Comparison of ENCODE assay signal across 11 cellular contexts in the genomic region with DNA sequence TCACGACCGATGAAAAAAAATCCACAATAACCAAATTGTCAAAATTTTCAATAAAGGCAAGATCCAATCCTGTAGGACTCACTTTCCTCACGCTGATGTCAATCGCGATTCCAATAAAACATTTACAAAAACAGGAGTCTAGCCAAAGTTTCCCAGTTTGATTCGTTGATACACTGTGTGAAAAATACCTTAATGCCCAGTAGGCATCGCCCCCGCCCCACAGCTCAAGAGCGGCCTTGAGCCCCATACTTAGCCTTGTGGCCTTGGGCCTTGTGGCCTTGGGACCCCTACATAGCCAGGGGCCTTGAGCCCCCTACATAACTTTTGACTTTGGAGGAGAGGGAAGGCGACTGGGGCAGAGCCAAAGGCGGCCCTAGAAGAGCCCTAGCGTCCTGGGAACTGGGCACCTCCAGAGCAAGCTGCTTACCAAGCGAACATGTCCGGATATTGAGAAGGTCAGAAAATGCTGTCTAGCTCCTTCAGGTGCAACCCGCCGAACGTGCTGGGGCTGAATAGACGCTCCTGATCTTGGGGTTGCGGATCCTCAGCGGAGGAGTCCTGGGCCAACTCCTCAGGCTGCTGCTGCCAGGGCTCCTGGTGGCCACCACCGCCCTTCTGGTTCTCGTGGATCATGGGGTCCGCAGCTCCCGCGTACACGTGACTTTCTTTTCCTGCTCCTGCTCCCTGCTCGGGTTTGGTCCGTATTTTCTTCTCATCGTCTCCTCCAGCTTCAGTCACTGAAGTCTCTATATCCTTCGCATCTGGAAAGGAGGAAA.
DNase-seq lines count a peak whose midpoint lies in the region; ATAC-seq, FAIRE-seq and TF ChIP-seq lines count a peak whose summit lies in the region.
"Had no signal": no experiment of that assay in that cellular context is flagged by ENCODE, and none has a peak within 500 bp of the region (broad histone marks: within the 10 kb centered on the region; RNA-seq: fewer than 3 reads in every experiment).

No MANE protein-coding gene starts in this region.

- no peak for TF ChIP-seq POLR2A in transverse colon (IDR thresholded peaks at IDR 0.05)

- no peak for TF ChIP-seq EP300 in transverse colon (IDR thresholded peaks at IDR 0.05; ENCODE audit: low read depth)

- H3K27ac Mint-ChIP-seq in activated naive CD4-positive, alpha-beta T cell treated with anti-CD3 and anti-CD28 coated beads, Interleukin-2, amount 50 U/mL, for 24 hours: no peak overlapping the region
- H3K27ac Mint-ChIP-seq in activated naive CD4-positive, alpha-beta T cell treated with anti-CD3 and anti-CD28 coated beads, Interleukin-2, amount 50 U/mL, for 72 hours: no peak overlapping the region
- H3K27ac Mint-ChIP-seq in astrocyte (ENCODE audit: unreplicated experiment) (no peak overlapping the region), mesothelial cell of epicardium (no peak overlapping the region), type B pancreatic cell (no peak overlapping the region)

- peak overlapping the region; percentile 52 for H3K4me2 ChIP-seq in astrocyte (ENCODE audit: low read length)

- no peak overlapping the region for H2AFZ ChIP-seq in astrocyte (ENCODE audit: low read depth, low read length)

- WGBS in transverse colon (ENCODE audit: low coverage in 1 of 2), 2 donors: 62 to 66% methylated on average over 4 to 30 of the region's 30 CpGs

- H3K9me3 Mint-ChIP-seq in activated naive CD4-positive, alpha-beta T cell treated with anti-CD3 and anti-CD28 coated beads, Interleukin-2, amount 50 U/mL, for 24 hours: no peaks in the 10 kb centered on the region
- no peaks in the 10 kb centered on the region for H3K9me3 Mint-ChIP-seq in activated naive CD4-positive, alpha-beta T cell treated with anti-CD3 and anti-CD28 coated beads, Interleukin-2, amount 50 U/mL, for 72 hours
- H3K9me3 Mint-ChIP-seq in astrocyte (ENCODE audit: unreplicated experiment) (no peaks in the 10 kb centered on the region), mesothelial cell of epicardium (peaks cover 4% of the 10 kb centered on the region), type B pancreatic cell (no peaks in the 10 kb centered on the region)

- no peak for FAIRE-seq in astrocyte (lab: Jason Lieb, UNC)

- H3K4me3 ChIP-seq in astrocyte (ENCODE audit: insufficient read depth, low read depth, low read length) (no peak overlapping the region), transverse colon (peak overlapping the region in 1 of 4 donors; percentile 38)

- no peaks in the 10 kb centered on the region for H3K79me2 ChIP-seq in astrocyte (ENCODE audit: insufficient read depth, low read length)

- DNase-seq in activated naive CD4-positive, alpha-beta T cell treated with anti-CD3 and anti-CD28 coated beads, Interleukin-2, amount 50 U/mL, for 72 hours (ENCODE audit: low spot score in 2 of 2): no peak
- DNase-seq in astrocyte (ENCODE audit: low read depth) (no peak), mesothelial cell of epicardium (ENCODE audit: low spot score in 2 of 2, unreplicated experiment in 2 of 2) (no peak), type B pancreatic cell (ENCODE audit: extremely low spot score, unreplicated experiment) (no peak), transverse colon (no peak)
- DNase-seq: left lung, NCI-H1105 had no signal

- H3K9me3 ChIP-seq in astrocyte (ENCODE audit: insufficient read depth, low read depth, low read length): no peaks in the 10 kb centered on the region
- H3K9me3 ChIP-seq in transverse colon: no peaks in the 10 kb centered on the region
- H3K9me3 ChIP-seq: adrenal gland, left lung had no signal

- H3K4me3 Mint-ChIP-seq in activated naive CD4-positive, alpha-beta T cell treated with anti-CD3 and anti-CD28 coated beads, Interleukin-2, amount 50 U/mL, for 24 hours: peak overlapping the region; percentile 63
- H3K4me3 Mint-ChIP-seq in astrocyte (ENCODE audit: unreplicated experiment): peak overlapping the region; percentile 54
- H3K4me3 Mint-ChIP-seq in mesothelial cell of epicardium: peak overlapping the region; percentile 62
- peak overlapping the region; percentile 81 for H3K4me3 Mint-ChIP-seq in type B pancreatic cell

- in situ Hi-C loops in transverse colon (cut with MboI; ENCODE audit: low pct_ligation_motif_present in 1 of 4, low pct_unique_long_range_greater_than_20kb in 1 of 4, low sequenced_read_pairs in 3 of 4): no loop called here

- TF ChIP-seq CTCF in astrocyte (IDR thresholded peaks at IDR 0.05; ENCODE audit: insufficient read depth, low read depth, low read length): no peak
- TF ChIP-seq CTCF in mesothelial cell of epicardium (IDR thresholded peaks at IDR 0.05; ENCODE audit: unreplicated experiment): no peak
- TF ChIP-seq CTCF in type B pancreatic cell (conservative IDR thresholded peaks at IDR 0.05): no peak
- no peak for TF ChIP-seq CTCF in transverse colon (IDR thresholded peaks at IDR 0.05)

- H4K20me1 ChIP-seq in astrocyte (ENCODE audit: insufficient read depth, low read length): no peaks in the 10 kb centered on the region

- intact Hi-C loops in transverse colon (cut with DNase I; ENCODE audit: low total_unique reads): no loop called here

- ATAC-seq in activated naive CD4-positive, alpha-beta T cell treated with anti-CD3 and anti-CD28 coated beads, Interleukin-2, amount 50 U/mL, for 72 hours: no peak
- ATAC-seq in HG02981 (IDR thresholded peaks at IDR 0.05; ENCODE audit: unreplicated experiment) (no peak), HG03378 (IDR thresholded peaks at IDR 0.05; ENCODE audit: unreplicated experiment) (no peak)

- peaks cover 10% of the 10 kb centered on the region for H3K4me1 Mint-ChIP-seq in activated naive CD4-positive, alpha-beta T cell treated with anti-CD3 and anti-CD28 coated beads, Interleukin-2, amount 50 U/mL, for 24 hours
- H3K4me1 Mint-ChIP-seq in astrocyte (ENCODE audit: low read depth, unreplicated experiment) (no peaks in the 10 kb centered on the region), mesothelial cell of epicardium (peaks cover 12% of the 10 kb centered on the region), type B pancreatic cell (ENCODE audit: unreplicated experiment) (no peaks in the 10 kb centered on the region)

- H3K27ac ChIP-seq in astrocyte (ENCODE audit: low read depth, low read length) (no peak overlapping the region), transverse colon (no peak overlapping the region)
- H3K27ac ChIP-seq: adrenal gland, left lung had no signal

- peaks cover 18% of the 10 kb centered on the region for H3K27me3 Mint-ChIP-seq in activated naive CD4-positive, alpha-beta T cell treated with anti-CD3 and anti-CD28 coated beads, Interleukin-2, amount 50 U/mL, for 24 hours
- H3K27me3 Mint-ChIP-seq in astrocyte (ENCODE audit: low read depth, unreplicated experiment) (peaks cover 61% of the 10 kb centered on the region), mesothelial cell of epicardium (ENCODE audit: low read depth) (peaks cover 71% of the 10 kb centered on the region), type B pancreatic cell (peaks cover 85% of the 10 kb centered on the region)

- H3K36me3 ChIP-seq in astrocyte (ENCODE audit: insufficient read depth, low read length): no peaks in the 10 kb centered on the region
- no peaks in the 10 kb centered on the region for H3K36me3 ChIP-seq in transverse colon
- H3K36me3 ChIP-seq: adrenal gland, left lung had no signal

- H3K4me1 ChIP-seq in astrocyte (ENCODE audit: insufficient read depth, low read length): no peaks in the 10 kb centered on the region
- H3K4me1 ChIP-seq in transverse colon: peaks cover 0 to 9% (median 0%) of the 10 kb centered on the region in 4 donors
- H3K4me1 ChIP-seq: adrenal gland had no signal

- H3K27me3 ChIP-seq in astrocyte (ENCODE audit: insufficient read depth, low read length) (peaks cover 17% of the 10 kb centered on the region), transverse colon (peaks cover 42% of the 10 kb centered on the region)

- no peak overlapping the region for H3K9ac ChIP-seq in astrocyte (ENCODE audit: low read length)

- no peaks in the 10 kb centered on the region for H3K36me3 Mint-ChIP-seq in activated naive CD4-positive, alpha-beta T cell treated with anti-CD3 and anti-CD28 coated beads, Interleukin-2, amount 50 U/mL, for 24 hours
- H3K36me3 Mint-ChIP-seq in activated naive CD4-positive, alpha-beta T cell treated with anti-CD3 and anti-CD28 coated beads, Interleukin-2, amount 50 U/mL, for 72 hours: no peaks in the 10 kb centered on the region
- H3K36me3 Mint-ChIP-seq in astrocyte (ENCODE audit: low read depth, unreplicated experiment) (no peaks in the 10 kb centered on the region), mesothelial cell of epicardium (no peaks in the 10 kb centered on the region), type B pancreatic cell (no peaks in the 10 kb centered on the region)
